ENCODE assay signal across 8 cellular contexts in the genomic region with DNA sequence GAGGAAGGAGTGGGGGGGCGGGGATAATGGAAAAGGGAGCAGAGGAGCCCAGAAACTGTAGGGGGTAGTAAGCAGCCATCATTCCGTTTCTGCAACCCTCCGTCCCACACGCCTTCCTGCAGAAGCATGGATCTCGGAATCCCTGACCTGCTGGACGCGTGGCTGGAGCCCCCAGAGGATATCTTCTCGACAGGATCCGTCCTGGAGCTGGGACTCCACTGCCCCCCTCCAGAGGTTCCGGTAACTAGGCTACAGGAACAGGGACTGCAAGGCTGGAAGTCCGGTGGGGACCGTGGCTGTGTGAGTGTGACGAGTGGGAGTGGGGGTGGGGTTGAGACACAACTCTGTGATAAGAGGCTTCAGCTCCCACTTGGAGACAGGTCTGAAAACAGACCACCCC. TPM values are rescaled to one million over a fixed set of nuclear protein-coding genes. Genes with fewer than 3 reads are reported as not detected.
DNase-seq lines count a peak whose midpoint lies in the region; ATAC-seq, FAIRE-seq and TF ChIP-seq lines count a peak whose summit lies in the region.

No MANE protein-coding gene starts in this region.

- no peaks in the 10 kb centered on the region for H3K36me3 ChIP-seq in Peyer's patch
- peaks cover 2% of the 10 kb centered on the region for H3K36me3 ChIP-seq in fibroblast of lung (ENCODE audit: control insufficient read depth, insufficient read depth, low read length)

- H4K20me1 ChIP-seq in fibroblast of lung (ENCODE audit: control insufficient read depth, extremely low read depth, insufficient read depth, low read length), result no peaks in the 10 kb centered on the region

- peak overlapping the region; percentile 69 for H2AFZ ChIP-seq in fibroblast of lung (ENCODE audit: low read length)

- no peak overlapping the region for H3K9ac ChIP-seq in fibroblast of lung (ENCODE audit: insufficient read depth, low read length)

- no peak for FAIRE-seq in HTR-8/SVneo (lab: Jason Lieb, UNC)

- H3K9me3 ChIP-seq in Peyer's patch (no peaks in the 10 kb centered on the region), fibroblast of lung (ENCODE audit: control insufficient read depth, insufficient read depth, low read depth, low read length) (no peaks in the 10 kb centered on the region)

- DNase-seq in GM12865 (ENCODE audit: low read depth) (no peak), Peyer's patch (no peak), fibroblast of lung (ENCODE audit: low read depth in 2 of 2) (no peak), retinal pigment epithelial cell (ENCODE audit: low read depth) (no peak), AG08395 (ENCODE audit: low spot score) (no peak), inferior parietal cortex (ENCODE audit: extremely low spot score) (no peak), HTR-8/SVneo (ENCODE audit: insufficient read length, low spot score) (no peak)

- TF ChIP-seq CTCF in GM12865 (IDR thresholded peaks at IDR 0.05; ENCODE audit: insufficient read depth, low read depth, low read length, missing control alignments) (no peak), Peyer's patch (IDR thresholded peaks at IDR 0.05) (no peak), fibroblast of lung (conservative IDR thresholded peaks at IDR 0.05 in 1 of 2, IDR thresholded peaks at IDR 0.05 in 1 of 2; ENCODE audit: low read depth in 1 of 2, low read length in 2 of 2) (no peak), retinal pigment epithelial cell (conservative IDR thresholded peaks at IDR 0.05; ENCODE audit: low read depth, low read length) (no peak)

- H3K27me3 ChIP-seq in Peyer's patch, result no peaks in the 10 kb centered on the region
- no peaks in the 10 kb centered on the region for H3K27me3 ChIP-seq in fibroblast of lung (ENCODE audit: control insufficient read depth, insufficient read depth, low read length)

- TF ChIP-seq POLR2A in Peyer's patch (IDR thresholded peaks at IDR 0.05), result no peak

- peak overlapping the region; percentile 84 to 91 (median 87) for H3K27ac ChIP-seq in Peyer's patch
- no peak overlapping the region for H3K27ac ChIP-seq in fibroblast of lung (ENCODE audit: insufficient read depth, low read length)

- H3K4me1 ChIP-seq in Peyer's patch (peaks cover 0 to 31% (median 5%) of the 10 kb centered on the region in 4 donors), fibroblast of lung (ENCODE audit: control insufficient read depth, extremely low read depth, insufficient read depth, low read length) (peaks cover 9% of the 10 kb centered on the region)

- no peak for ATAC-seq in GM21423 (IDR thresholded peaks at IDR 0.05; ENCODE audit: unreplicated experiment)

- H3K4me2 ChIP-seq in fibroblast of lung (ENCODE audit: extremely low read depth, insufficient read depth, low read length), result peak overlapping the region; percentile 99

- no peaks in the 10 kb centered on the region for H3K79me2 ChIP-seq in fibroblast of lung (ENCODE audit: control insufficient read depth, insufficient read depth, low read length)

- H3K4me3 ChIP-seq in GM12865 (ENCODE audit: low read depth, low read length), result peak overlapping the region; percentile 81
- peak overlapping the region; percentile 51 to 82 (median 56) for H3K4me3 ChIP-seq in Peyer's patch
- H3K4me3 ChIP-seq in fibroblast of lung (replicated peaks in 1 of 4; ENCODE audit: control extremely low read depth in 1 of 4, insufficient read depth in 1 of 4, low read depth in 3 of 4, low read length in 4 of 4), result peak overlapping the region; percentile 62 to 90 (median 81)
- H3K4me3 ChIP-seq in retinal pigment epithelial cell (ENCODE audit: low read length), result peak overlapping the region; percentile 38

RNA-seq across cellular contexts. Expression of gene CREB3L4, which starts 0.7 kb away (rescaled TPM):
- 10 to 100 TPM; 14.5 to 21.6 (median 16.6) TPM for total RNA-seq in Peyer's patch
- total RNA-seq in fibroblast of lung, result 6.4 and 8.2 TPM in 2 replicates
- 3.7 and 4.8 TPM in 2 replicates for polyA plus RNA-seq in fibroblast of lung
- 3.3 and 4.6 TPM in 2 replicates for polyA plus RNA-seq in fibroblast of lung (2012)
- polyA minus RNA-seq in fibroblast of lung (ENCODE audit: low replicate concordance), result 2.0 and 16.6 TPM in 2 replicates

RNA-seq across cellular contexts. Expression of gene SLC39A1, which starts 5.1 kb away (rescaled TPM):
- 10 to 100 TPM; 20.6 to 73.0 (median 60.1) TPM for total RNA-seq in Peyer's patch
- total RNA-seq in fibroblast of lung, result 113 and 119 TPM in 2 replicates
- 80.5 and 94.4 TPM in 2 replicates for polyA plus RNA-seq in fibroblast of lung
- 89.0 and 97.9 TPM in 2 replicates for polyA plus RNA-seq in fibroblast of lung (2012)
- 118 and 119 TPM in 2 replicates for polyA minus RNA-seq in fibroblast of lung (ENCODE audit: low replicate concordance)

RNA-seq across cellular contexts. Expression of gene JTB, which starts 9.1 kb away (rescaled TPM):
- 100 to 1,000 TPM; 172 to 321 (median 193) TPM for total RNA-seq in Peyer's patch
- 98.9 and 131 TPM in 2 replicates for total RNA-seq in fibroblast of lung
- polyA plus RNA-seq in fibroblast of lung, result 102 and 123 TPM in 2 replicates
- polyA plus RNA-seq in fibroblast of lung (2012), result 98.6 and 98.8 TPM in 2 replicates
- 54.5 and 60.8 TPM in 2 replicates for polyA minus RNA-seq in fibroblast of lung (ENCODE audit: low replicate concordance)

RNA-seq across cellular contexts. Expression of gene CRTC2, which starts 10.0 kb away (rescaled TPM):
- total RNA-seq in Peyer's patch (10 to 100 TPM; 20.0 to 42.1 (median 32.4) TPM), fibroblast of lung (2.6 TPM in 2 replicates)
- 7.1 and 10.9 TPM in 2 replicates for polyA plus RNA-seq in fibroblast of lung
- 14.7 and 18.3 TPM in 2 replicates for polyA plus RNA-seq in fibroblast of lung (2012)
- polyA minus RNA-seq in fibroblast of lung (ENCODE audit: low replicate concordance), result 98.3 and 119 TPM in 2 replicates

RNA-seq across cellular contexts. Expression of gene RAB13, which starts 17.7 kb away (rescaled TPM):
- 10 to 100 TPM; 15.1 to 51.2 (median 15.8) TPM for total RNA-seq in Peyer's patch
- 82.7 and 86.2 TPM in 2 replicates for total RNA-seq in fibroblast of lung
- polyA plus RNA-seq in fibroblast of lung, result 126 and 133 TPM in 2 replicates
- polyA plus RNA-seq in fibroblast of lung (2012), result 338 and 370 TPM in 2 replicates
- 13.5 and 24.9 TPM in 2 replicates for polyA minus RNA-seq in fibroblast of lung (ENCODE audit: low replicate concordance)
